ENCODE assay signal across 1 cellular context in genomic region chr6:7538484-7538883, GRCh38.
TF ChIP-seq lines count a peak whose summit lies in the region.

No MANE protein-coding gene starts in this region.

TF ChIP-seq in IMR-90, 13 proteins besides CTCF, POLR2A, EP300 and RAD21:
- TF ChIP-seq CEBPB (IDR thresholded peaks at IDR 0.05; ENCODE audit: low read depth, low read length) = no peak
- no peak for TF ChIP-seq USF2 (IDR thresholded peaks at IDR 0.05; ENCODE audit: low read depth, low read length)
- no peak for TF ChIP-seq NFE2L2 (IDR thresholded peaks at IDR 0.05; ENCODE audit: low read depth, low read length)
- no peak for TF ChIP-seq MAZ (IDR thresholded peaks at IDR 0.05; ENCODE audit: borderline replicate concordance, low read depth, low read length)
- no peak for TF ChIP-seq RCOR1 (IDR thresholded peaks at IDR 0.05; ENCODE audit: insufficient replicate concordance, low read length)
- TF ChIP-seq CHD1 (IDR thresholded peaks at IDR 0.05; ENCODE audit: low read depth, low read length) = no peak
- no peak for TF ChIP-seq FOS (IDR thresholded peaks at IDR 0.05; ENCODE audit: low read depth, low read length)
- no peak for TF ChIP-seq ELK1 (IDR thresholded peaks at IDR 0.05; ENCODE audit: borderline replicate concordance, low read depth, low read length)
- no peak for TF ChIP-seq MXI1 (IDR thresholded peaks at IDR 0.05; ENCODE audit: borderline replicate concordance, low read depth, low read length)
- TF ChIP-seq SMC3 (IDR thresholded peaks at IDR 0.05; ENCODE audit: low read depth, low read length) = no peak
- TF ChIP-seq RFX5 (IDR thresholded peaks at IDR 0.05; ENCODE audit: low read depth, low read length) = no peak
- TF ChIP-seq BHLHE40 (IDR thresholded peaks at IDR 0.05; ENCODE audit: low read depth, low read length) = no peak
- no peak for TF ChIP-seq MAFK (IDR thresholded peaks at IDR 0.05; ENCODE audit: low read depth, low read length)
